ENCODE assay signal across 10 cellular contexts in genomic region chr22:31289335-31289734, GRCh38. TPM values are rescaled to one million over a fixed set of nuclear protein-coding genes. Genes with fewer than 3 reads are reported as not detected.
DNase-seq lines count a peak whose midpoint lies in the region; ATAC-seq and TF ChIP-seq lines count a peak whose summit lies in the region.
"Had no signal": no experiment of that assay in that cellular context is flagged by ENCODE, and none has a peak within 500 bp of the region (broad histone marks: within the 10 kb centered on the region; RNA-seq: fewer than 3 reads in every experiment).

No MANE protein-coding gene starts in this region.

- H3K4me3 ChIP-seq in heart right ventricle = peak overlapping the region in 6 of 10 donors; percentile 73 to 89 (median 82)
- H3K4me3 ChIP-seq in vagina = peak overlapping the region; percentile 69 to 81

- intact Hi-C loops in heart right ventricle (cut with DNase I) (no loop called here), Right ventricle myocardium superior (cut with DNase I) (no loop called here), vagina (cut with DNase I) (no loop called here)

- H3K9me3 ChIP-seq in heart right ventricle = no peaks in the 10 kb centered on the region
- no peaks in the 10 kb centered on the region for H3K9me3 ChIP-seq in vagina

- no peak for DNase-seq in heart right ventricle
- DNase-seq in Right ventricle myocardium superior = no peak
- DNase-seq in activated T-cell treated with anti-CD3 and anti-CD28 coated beads, Interleukin-2, amount 50 U/mL, for 72 hours = no peak
- peak; percentile 79 for DNase-seq in mesenteric fat pad (ENCODE audit: low spot score)
- DNase-seq in vagina (ENCODE audit: extremely low spot score in 2 of 2) = peak in 1 of 2 donors; percentile 86
- no peak for DNase-seq in DMS 273 (lab: John Stamatoyannopoulos, UW; ENCODE audit: unreplicated experiment)
- no peak for DNase-seq in effector CD4-positive, alpha-beta T cell

- H3K4me1 ChIP-seq in heart right ventricle (peaks cover 18 to 92% (median 59%) of the 10 kb centered on the region in 9 donors), vagina (peaks cover 49% of the 10 kb centered on the region)
- H3K4me1 ChIP-seq: parathyroid adenoma had no signal

- peak overlapping the region; percentile 99 for H3K27ac Mint-ChIP-seq in activated T-cell treated with anti-CD3 and anti-CD28 coated beads, Interleukin-2, amount 50 U/mL, for 72 hours

- H3K27me3 ChIP-seq in heart right ventricle = no peaks in the 10 kb centered on the region
- no peaks in the 10 kb centered on the region for H3K27me3 ChIP-seq in vagina

- TF ChIP-seq POLR2A in vagina (IDR thresholded peaks at IDR 0.05) = no peak

- no peak for TF ChIP-seq CTCF in heart right ventricle (IDR thresholded peaks at IDR 0.05)
- TF ChIP-seq CTCF in vagina (IDR thresholded peaks at IDR 0.05) = no peak

- ATAC-seq in heart right ventricle (no peak), Right ventricle myocardium superior (ENCODE audit: poor library complexity) (no peak), GM21825 (IDR thresholded peaks at IDR 0.05; ENCODE audit: unreplicated experiment) (no peak)
- ATAC-seq in activated T-cell treated with anti-CD3 and anti-CD28 coated beads, Interleukin-2, amount 50 U/mL, for 72 hours (replicated peaks in 1 of 2) = no peak
- ATAC-seq: HCT116 had no signal

- H3K4me3 Mint-ChIP-seq in activated T-cell treated with anti-CD3 and anti-CD28 coated beads, Interleukin-2, amount 50 U/mL, for 72 hours = peak overlapping the region; percentile 96 to 98

- WGBS in heart right ventricle, 2 donors = 84 to 88% methylated on average over 13 of the region's 13 CpGs

- H3K27ac ChIP-seq in heart right ventricle = peak overlapping the region in 8 of 10 donors; percentile 53 to 99 (median 96)
- H3K27ac ChIP-seq in vagina = peak overlapping the region; percentile 97

- peaks cover 9 to 17% of the 10 kb centered on the region in 2 donors for H3K36me3 Mint-ChIP-seq in activated T-cell treated with anti-CD3 and anti-CD28 coated beads, Interleukin-2, amount 50 U/mL, for 72 hours (ENCODE audit: insufficient read depth in 2 of 2)

- H3K9me3 Mint-ChIP-seq in activated T-cell treated with anti-CD3 and anti-CD28 coated beads, Interleukin-2, amount 50 U/mL, for 72 hours = no peaks in the 10 kb centered on the region

- H3K27me3 Mint-ChIP-seq in activated T-cell treated with anti-CD3 and anti-CD28 coated beads, Interleukin-2, amount 50 U/mL, for 72 hours (ENCODE audit: low read depth) = no peaks in the 10 kb centered on the region

- H3K36me3 ChIP-seq in heart right ventricle (peaks cover 0 to 60% (median 45%) of the 10 kb centered on the region in 9 donors), vagina (peaks cover 0 to 27% of the 10 kb centered on the region in 2 donors)

- H3K4me1 Mint-ChIP-seq in activated T-cell treated with anti-CD3 and anti-CD28 coated beads, Interleukin-2, amount 50 U/mL, for 72 hours (ENCODE audit: low read depth) = peaks cover 81% of the 10 kb centered on the region

RNA-seq across cellular contexts. Expression of gene PIK3IP1, which starts 3.0 kb away (rescaled TPM):
- total RNA-seq in heart right ventricle (10 to 100 TPM in 9 of 10 donors, 1 to 10 TPM in 1; 3.6 to 28.6 (median 17.6) TPM), Right ventricle myocardium superior (10.4 TPM), mesenteric fat pad (19.8 TPM), vagina (32.4 TPM)
- polyA plus RNA-seq in heart right ventricle = 1 to 10 TPM; 3.7 to 7.9 TPM
- 10 to 100 TPM; 34.1 to 39.5 TPM for total RNA-seq in activated T-cell treated with anti-CD3 and anti-CD28 coated beads, Interleukin-2, amount 50 U/mL, for 72 hours

RNA-seq across cellular contexts. Expression of gene PATZ1, which starts 56.8 kb away (rescaled TPM):
- total RNA-seq in heart right ventricle (10 to 100 TPM; 10.8 to 16.9 (median 14.1) TPM), Right ventricle myocardium superior (9.9 TPM), mesenteric fat pad (13.3 TPM), vagina (18.4 TPM)
- polyA plus RNA-seq in heart right ventricle = 10 to 100 TPM in 1 of 2 donors, 1 to 10 TPM in 1; 6.6 to 12.5 TPM
- total RNA-seq in activated T-cell treated with anti-CD3 and anti-CD28 coated beads, Interleukin-2, amount 50 U/mL, for 72 hours = 10 to 100 TPM; 22.9 to 26.4 TPM
